Comparison of ENCODE assay signal across 8 cellular contexts in genomic region chr2:73111300-73112025, GRCh38. TPM values are rescaled to one million over a fixed set of nuclear protein-coding genes. Genes with fewer than 3 reads are reported as not detected.
A peak's percentile ranks its signal among the peaks of the same experiment; 100 is the strongest.
DNase-seq lines count a peak whose midpoint lies in the region; ATAC-seq and TF ChIP-seq lines count a peak whose summit lies in the region.

No MANE protein-coding gene starts in this region.

- peaks cover 32% of the 10 kb centered on the region for H3K4me1 ChIP-seq in SJSA1 (replicated peaks)
- peaks cover 55% of the 10 kb centered on the region for H3K4me1 ChIP-seq in lower lobe of right lung
- peaks cover 16 to 31% of the 10 kb centered on the region in 2 donors for H3K4me1 ChIP-seq in thyroid gland

- H3K9me3 ChIP-seq in SJSA1 (replicated peaks) = no peaks in the 10 kb centered on the region
- H3K9me3 ChIP-seq in lower lobe of right lung = no peaks in the 10 kb centered on the region
- no peaks in the 10 kb centered on the region for H3K9me3 ChIP-seq in thyroid gland

- no peak for TF ChIP-seq POLR2A in thyroid gland (IDR thresholded peaks at IDR 0.05)
- no peak for TF ChIP-seq POLR2A in GM18505 (IDR thresholded peaks at IDR 0.05; ENCODE audit: borderline replicate concordance, extremely low read depth, insufficient read depth, insufficient read length)

- TF ChIP-seq CTCF in coronary artery (IDR thresholded peaks at IDR 0.05) (no peak), lower lobe of right lung (IDR thresholded peaks at IDR 0.05) (no peak), thyroid gland (IDR thresholded peaks at IDR 0.05) (no peak)

- H3K36me3 ChIP-seq in SJSA1 = peaks cover 4% of the 10 kb centered on the region
- H3K36me3 ChIP-seq in lower lobe of right lung = no peaks in the 10 kb centered on the region
- H3K36me3 ChIP-seq in thyroid gland = no peaks in the 10 kb centered on the region

- H3K27me3 ChIP-seq in SJSA1 (replicated peaks) (no peaks in the 10 kb centered on the region), lower lobe of right lung (ENCODE audit: low read depth) (no peaks in the 10 kb centered on the region), thyroid gland (no peaks in the 10 kb centered on the region)

- DNase-seq in NOMO-1 (lab: John Stamatoyannopoulos, UW; ENCODE audit: unreplicated experiment in 2 of 2) (peak; percentile 8 to 34), NOMO-1 treated with dmso at 0.1 percent for 144 hours (lab: John Stamatoyannopoulos, UW; ENCODE audit: unreplicated experiment) (no peak), SJSA1 (ENCODE audit: low read depth in 1 of 2, low spot score in 2 of 2) (peak in 1 of 2 experiments; percentile 61), coronary artery (ENCODE audit: low spot score) (no peak), lower lobe of right lung (no peak), thyroid gland (peak; percentile 41 to 42)

- WGBS in thyroid gland, 2 donors = 19 to 23% methylated on average over 14 of the region's 14 CpGs

- H3K4me3 ChIP-seq in SJSA1 (peak overlapping the region; percentile 87), coronary artery (peak overlapping the region; percentile 85), lower lobe of right lung (peak overlapping the region; percentile 89), thyroid gland (replicated peaks in 1 of 3) (peak overlapping the region; percentile 72 to 94 (median 84))

- intact Hi-C loops in lower lobe of right lung (cut with DNase I) = no loop called here
- intact Hi-C loops in thyroid gland (cut with DNase I) = no loop called here

- H3K27ac ChIP-seq in SJSA1 (no peak overlapping the region), coronary artery (peak overlapping the region; percentile 84 to 92), lower lobe of right lung (peak overlapping the region; percentile 83), thyroid gland (peak overlapping the region in 2 of 3 donors; percentile 76 to 84)

- peak; percentile 32 to 40 for ATAC-seq in lower lobe of right lung
- no peak for ATAC-seq in HG02763 (IDR thresholded peaks at IDR 0.05; ENCODE audit: unreplicated experiment)
- no peak for ATAC-seq in GM18505 (IDR thresholded peaks at IDR 0.05; ENCODE audit: unreplicated experiment)

RNA-seq across cellular contexts. Expression of gene RAB11FIP5, which starts 1.3 kb away (rescaled TPM):
- 15.5 and 23.0 TPM in 2 replicates for total RNA-seq in SJSA1 (2014; rRNA removed; shearing (Covaris generic))
- total RNA-seq in lower lobe of right lung = 20.6 TPM
- 10 to 100 TPM; 34.4 to 39.4 (median 37.3) TPM for total RNA-seq in thyroid gland

RNA-seq across cellular contexts. Expression of gene SFXN5, which starts 40.0 kb away (rescaled TPM):
- 8.2 and 13.3 TPM in 2 replicates for total RNA-seq in SJSA1 (2014; rRNA removed; shearing (Covaris generic))
- 15.4 TPM for total RNA-seq in lower lobe of right lung
- total RNA-seq in thyroid gland = 10 to 100 TPM; 10.3 to 17.2 (median 16.5) TPM

Comparison
In these comparisons a context has a peak if more than half of its experiments do, and no peak if none do; other contexts are left out.
1. DNase-seq: peak in NOMO-1 (2 of 2) and thyroid gland (2 of 2); none in NOMO-1 treated with dmso at 0.1 percent for 144 hours (single experiment), coronary artery (single experiment) and lower lobe of right lung (single experiment).
2. ATAC-seq: peak in lower lobe of right lung (2 of 2); none in HG02763 (single experiment) and GM18505 (single experiment).
3. Peak in every context shown above with its lines, with median percentiles within 50 percentile points of each other: H3K4me3 ChIP-seq.